Comparison of ENCODE assay signal across 1 cellular context in genomic region chr11:67276821-67277230, GRCh38.
TF ChIP-seq lines count a peak whose summit lies in the region.

No MANE protein-coding gene starts in this region.

TF ChIP-seq in K562, 482 proteins besides CTCF, POLR2A, EP300 and RAD21 (continued from another document and continues in another):
- TF ChIP-seq PKNOX1 (IDR thresholded peaks at IDR 0.05) (no peak), TFAP4 (CRISPR knock-in tag; IDR thresholded peaks at IDR 0.05; ENCODE audit: borderline replicate concordance) (no peak), MXI1 (IDR thresholded peaks at IDR 0.05; ENCODE audit: low read depth, low read length) (no peak), NRF1 (conservative IDR thresholded peaks at IDR 0.05 in 1 of 2, IDR thresholded peaks at IDR 0.05 in 1 of 2) (no peak), NFE2L1 (tag; IDR thresholded peaks at IDR 0.05; ENCODE audit: borderline replicate concordance, low read depth) (no peak), CREBBP (IDR thresholded peaks at IDR 0.05; ENCODE audit: low read depth, low read length) (no peak), PURB (CRISPR knock-in tag; IDR thresholded peaks at IDR 0.05; ENCODE audit: low read depth) (no peak), CHAMP1 (IDR thresholded peaks at IDR 0.05) (no peak), FOXA3 (CRISPR knock-in tag; conservative IDR thresholded peaks at IDR 0.05 in 1 of 2, IDR thresholded peaks at IDR 0.05 in 1 of 2) (0 out of 4 replicates have a peak, but pooled peaks of 1 of the 2 experiments have one; percentile 51), WHSC1 (IDR thresholded peaks at IDR 0.05; ENCODE audit: low read length) (no peak), ZBTB43 (CRISPR knock-in tag; IDR thresholded peaks at IDR 0.05) (0 out of 2 replicates have a peak, but pooled peaks have one; percentile 65), NR2F6 (CRISPR knock-in tag; IDR thresholded peaks at IDR 0.05) (no peak), MNT (conservative IDR thresholded peaks at IDR 0.05) (peak; percentile 60 to 65), TBP (optimal IDR thresholded peaks at IDR 0.05; ENCODE audit: low read depth, low read length) (no peak), TCF3 (CRISPR knock-in tag; IDR thresholded peaks at IDR 0.05) (peak; percentile 8; the same call in 1 of the 2 replicates), ZNF41 (CRISPR knock-in tag; conservative IDR thresholded peaks at IDR 0.05) (no peak), HNRNPK (IDR thresholded peaks at IDR 0.05; ENCODE audit: low read depth, low read length, poor library complexity, severe bottlenecking) (no peak), ZNF146 (CRISPR knock-in tag; IDR thresholded peaks at IDR 0.05; ENCODE audit: unreplicated experiment) (no peak), ATF7 (IDR thresholded peaks at IDR 0.05) (no peak), HNRNPLL (IDR thresholded peaks at IDR 0.05; ENCODE audit: low read depth, low read length, poor library complexity, severe bottlenecking) (peak; percentile 7), ZNF551 (CRISPR knock-in tag; IDR thresholded peaks at IDR 0.05) (no peak), CHD1 (IDR thresholded peaks at IDR 0.05; ENCODE audit: low read length) (peak; percentile 76), DPF2 (IDR thresholded peaks at IDR 0.05) (no peak), TGIF2 (CRISPR knock-in tag; IDR thresholded peaks at IDR 0.05) (no peak), DMBX1 (CRISPR knock-in tag; IDR thresholded peaks at IDR 0.05; ENCODE audit: borderline replicate concordance) (no peak; the same call in 1 of the 2 replicates), SMARCE1 (IDR thresholded peaks at IDR 0.05) (0 out of 2 replicates have a peak, but pooled peaks have one; percentile 33), MTA3 (IDR thresholded peaks at IDR 0.05; ENCODE audit: borderline replicate concordance) (0 out of 2 replicates have a peak, but pooled peaks have one; percentile 43), SP2 (IDR thresholded peaks at IDR 0.05; ENCODE audit: extremely low read depth, low read depth, low read length, poor library complexity, severe bottlenecking) (no peak), ZNF76 (CRISPR knock-in tag; IDR thresholded peaks at IDR 0.05; ENCODE audit: borderline replicate concordance) (no peak), ZFX (CRISPR knock-in tag; IDR thresholded peaks at IDR 0.05) (peak; percentile 86), FOXJ3 (CRISPR knock-in tag; IDR thresholded peaks at IDR 0.05) (no peak), FUS (optimal IDR thresholded peaks at IDR 0.05; ENCODE audit: low read depth, low read length) (no peak), EGR1 (conservative IDR thresholded peaks at IDR 0.05) (peak; percentile 92), GTF2F1 (IDR thresholded peaks at IDR 0.05; ENCODE audit: low read depth, low read length) (no peak), NBN (IDR thresholded peaks at IDR 0.05; ENCODE audit: low read depth) (no peak), HIVEP1 (CRISPR knock-in tag; IDR thresholded peaks at IDR 0.05) (no peak), CREB5 (CRISPR knock-in tag; IDR thresholded peaks at IDR 0.05) (no peak), L3MBTL2 (IDR thresholded peaks at IDR 0.05) (peak; percentile 85), ZFP30 (CRISPR knock-in tag; IDR thresholded peaks at IDR 0.05; ENCODE audit: borderline replicate concordance) (no peak), TCFL5 (CRISPR knock-in tag; conservative IDR thresholded peaks at IDR 0.05) (no peak), ZNF224 (CRISPR knock-in tag; IDR thresholded peaks at IDR 0.05) (peak; percentile 80; the same call in 1 of the 2 replicates), ZFP1 (CRISPR knock-in tag; IDR thresholded peaks at IDR 0.05) (no peak), MYC (IDR thresholded peaks at IDR 0.05; ENCODE audit: low read depth, low read length) (peak; percentile 60; the same call in 1 of the 2 replicates), MYC (CRISPR knock-in tag; IDR thresholded peaks at IDR 0.05; ENCODE audit: borderline replicate concordance, low read depth) (no peak), ZBTB33 (CRISPR knock-in tag; IDR thresholded peaks at IDR 0.05) (peak; percentile 37; the same call in 1 of the 2 replicates), THAP12 (CRISPR knock-in tag; IDR thresholded peaks at IDR 0.05) (no peak), GTF2E2 (tag; IDR thresholded peaks at IDR 0.05) (0 out of 2 replicates have a peak, but pooled peaks have one; percentile 1), PHTF2 (CRISPR knock-in tag; IDR thresholded peaks at IDR 0.05) (no peak), E2F6 (IDR thresholded peaks at IDR 0.05; ENCODE audit: borderline replicate concordance in 1 of 2, extremely low read depth in 1 of 2, insufficient read depth in 1 of 2, insufficient read length in 1 of 2, low read depth in 1 of 2, low read length in 1 of 2, poor library complexity in 1 of 2, severe bottlenecking in 1 of 2) (peak; percentile 58 to 60), CBFA2T3 (IDR thresholded peaks at IDR 0.05) (peak; percentile 16; the same call in 1 of the 2 replicates), MTA1 (IDR thresholded peaks at IDR 0.05; ENCODE audit: borderline replicate concordance) (0 out of 2 replicates have a peak, but pooled peaks have one; percentile 19), LCOR (CRISPR knock-in tag; IDR thresholded peaks at IDR 0.05) (0 out of 2 replicates have a peak, but pooled peaks have one; percentile 5), FOXJ2 (tag; IDR thresholded peaks at IDR 0.05) (no peak), ARHGAP35 (IDR thresholded peaks at IDR 0.05; ENCODE audit: partially characterized antibody) (no peak), TAF9B (IDR thresholded peaks at IDR 0.05; ENCODE audit: partially characterized antibody) (no peak), USF1 (CRISPR knock-in tag; IDR thresholded peaks at IDR 0.05) (0 out of 2 replicates have a peak, but pooled peaks have one; percentile 37)
